19 cellular contexts compared by ENCODE assay signal in the genomic region with DNA sequence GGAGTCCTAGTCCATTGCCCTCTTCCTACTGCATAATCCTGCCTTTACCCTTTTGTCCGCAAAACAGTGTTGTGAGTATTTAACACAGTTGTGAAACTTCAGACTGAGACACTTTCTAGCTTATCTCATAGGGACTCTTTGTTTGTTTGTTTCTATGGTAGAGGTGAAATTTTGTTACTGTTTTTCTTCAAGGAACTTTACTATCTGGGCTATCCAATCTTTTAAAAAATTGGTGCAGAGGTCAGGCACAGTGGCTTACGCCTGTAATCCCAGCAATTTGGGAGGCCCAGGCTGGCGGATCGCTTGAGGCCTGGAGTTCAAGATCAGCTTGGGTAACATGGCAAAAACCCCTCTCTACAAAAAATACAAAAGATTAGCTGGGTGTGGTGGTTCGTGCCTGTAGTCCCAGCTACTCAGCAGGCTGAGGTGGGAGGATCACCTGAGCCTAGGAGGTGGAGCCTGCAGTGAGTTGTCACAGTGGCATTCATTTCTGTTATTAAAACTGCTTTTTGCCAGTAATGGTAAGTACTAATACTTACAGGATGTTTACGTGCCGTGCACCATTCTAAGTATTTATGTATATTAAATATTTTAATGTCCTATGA. TPM values are rescaled to one million over a fixed set of nuclear protein-coding genes. Genes with fewer than 3 reads are reported as not detected.
DNase-seq lines count a peak whose midpoint lies in the region; ATAC-seq and TF ChIP-seq lines count a peak whose summit lies in the region.
"Had no signal": no experiment of that assay in that cellular context is flagged by ENCODE, and none has a peak within 500 bp of the region (broad histone marks: within the 10 kb centered on the region; RNA-seq: fewer than 3 reads in every experiment).

No MANE protein-coding gene starts in this region.

- H3K4me3 ChIP-seq in cardiac muscle cell: no peak overlapping the region
- H3K4me3 ChIP-seq in adipocyte (ENCODE audit: low read length): no peak overlapping the region
- H3K4me3 ChIP-seq in hepatocyte: no peak overlapping the region
- no peak overlapping the region for H3K4me3 ChIP-seq in urinary bladder (ENCODE audit: low read depth, low read length)
- no peak overlapping the region for H3K4me3 ChIP-seq in psoas muscle
- H3K4me3 ChIP-seq: A549, GM12878 had no signal

- 86% methylated on average over 7 of the region's 7 CpGs for WGBS in hepatocyte (ENCODE audit: low lambda C conversion rate, missing lambda C conversion rate)
- WGBS in urinary bladder: 87% methylated on average over 7 of the region's 7 CpGs
- WGBS in psoas muscle, 3 donors: 92 to 95% (median 93%) methylated on average over 7 of the region's 7 CpGs

- peak overlapping the region; percentile 17 for H3K27ac ChIP-seq in cardiac muscle cell
- H3K27ac ChIP-seq in hepatocyte: peak overlapping the region; percentile 49
- H3K27ac ChIP-seq in urinary bladder (ENCODE audit: low read depth): peak overlapping the region; percentile 16
- H3K27ac ChIP-seq in psoas muscle: no peak overlapping the region
- H3K27ac ChIP-seq: A549 had no signal

- no peaks in the 10 kb centered on the region for H3K9me3 ChIP-seq in cardiac muscle cell (ENCODE audit: low read depth)
- no peaks in the 10 kb centered on the region for H3K9me3 ChIP-seq in adipocyte (ENCODE audit: control insufficient read depth, low read length)
- H3K9me3 ChIP-seq in hepatocyte (ENCODE audit: low read depth): no peaks in the 10 kb centered on the region
- H3K9me3 ChIP-seq in psoas muscle: no peaks in the 10 kb centered on the region
- H3K9me3 ChIP-seq: A549 had no signal

- TF ChIP-seq CTCF in cardiac muscle cell (IDR thresholded peaks at IDR 0.05; ENCODE audit: low read depth, low read length) (no peak), hepatocyte (IDR thresholded peaks at IDR 0.05; ENCODE audit: poor library complexity) (no peak), psoas muscle (IDR thresholded peaks at IDR 0.05) (no peak)

- peak overlapping the region; percentile 28 for H3K9ac ChIP-seq in adipocyte (ENCODE audit: low read length)

- no peak for ATAC-seq in Right ventricle myocardium inferior
- ATAC-seq in psoas muscle: no peak
- no peak for ATAC-seq in HG02981 (IDR thresholded peaks at IDR 0.05; ENCODE audit: unreplicated experiment)
- no peak for ATAC-seq in GM21619 (IDR thresholded peaks at IDR 0.05; ENCODE audit: unreplicated experiment)
- ATAC-seq: A549, GM12878, SK-N-SH treated with all-trans-retinoic acid at 6 μM for 48 hours had no signal

- H2AFZ ChIP-seq in hepatocyte: no peak overlapping the region

- H4K20me1 ChIP-seq in hepatocyte (ENCODE audit: insufficient read depth, poor library complexity, severe bottlenecking): no peaks in the 10 kb centered on the region

- H3K4me1 ChIP-seq in cardiac muscle cell (ENCODE audit: low read depth) (no peaks in the 10 kb centered on the region), adipocyte (ENCODE audit: control insufficient read depth, insufficient read depth, low read length) (peaks cover 3% of the 10 kb centered on the region), hepatocyte (ENCODE audit: insufficient read depth) (no peaks in the 10 kb centered on the region), urinary bladder (ENCODE audit: insufficient read depth) (no peaks in the 10 kb centered on the region), psoas muscle (no peaks in the 10 kb centered on the region)

- H3K27me3 ChIP-seq in cardiac muscle cell (no peaks in the 10 kb centered on the region), adipocyte (replicated peaks; ENCODE audit: control insufficient read depth, insufficient read depth, low read length) (no peaks in the 10 kb centered on the region), hepatocyte (no peaks in the 10 kb centered on the region), psoas muscle (ENCODE audit: insufficient read depth in 3 of 3, low read length in 2 of 3) (no peaks in the 10 kb centered on the region)

- H3K4me2 ChIP-seq in hepatocyte: no peak overlapping the region
- H3K4me2 ChIP-seq: A549 had no signal

- no peaks in the 10 kb centered on the region for H3K9me2 ChIP-seq in hepatocyte (replicated peaks; ENCODE audit: insufficient read depth)

- H3K36me3 ChIP-seq in cardiac muscle cell (peaks cover 63% of the 10 kb centered on the region), adipocyte (ENCODE audit: control insufficient read depth, insufficient read depth, low read length, severe bottlenecking) (peaks cover 31% of the 10 kb centered on the region), hepatocyte (replicated peaks; ENCODE audit: insufficient read depth, low read depth) (no peaks in the 10 kb centered on the region), urinary bladder (ENCODE audit: insufficient read depth) (no peaks in the 10 kb centered on the region), psoas muscle (ENCODE audit: insufficient read depth in 1 of 2, low read depth in 1 of 2) (peaks cover 3 to 96% of the 10 kb centered on the region in 2 donors)

- intact Hi-C loops in Right ventricle myocardium inferior (cut with DNase I) (no loop called here), psoas muscle (cut with DNase I) (no loop called here)

- DNase-seq in cardiac muscle cell (ENCODE audit: low read depth in 1 of 2, low spot score in 1 of 2): no peak
- no peak for DNase-seq in Right ventricle myocardium inferior (ENCODE audit: missing footprints)
- no peak for DNase-seq in adipocyte (ENCODE audit: low read depth)
- DNase-seq in hepatocyte (ENCODE audit: low spot score): no peak
- DNase-seq in psoas muscle: no peak
- DNase-seq: C1 segment of cervical spinal cord, GDM1, GOT3, KG1, NCI-H1436 treated with DMSO at 0.1 percent for 48 hours, NCI-H2029 treated with DMSO at 0.1 percent for 48 hours, NCI-H510A treated with DMSO at 0.1 percent for 48 hours, SHP77 had no signal

- no peaks in the 10 kb centered on the region for H3K79me2 ChIP-seq in hepatocyte

RNA-seq across cellular contexts. Expression of a gene that starts 18.8 kb away (rescaled TPM):
- 20.6 and 46.5 TPM in 2 replicates for total RNA-seq in cardiac muscle cell
- polyA plus RNA-seq in cardiac muscle cell: 13.2 and 22.8 TPM in 2 replicates
- 4.3 TPM for total RNA-seq in Right ventricle myocardium inferior
- 18.1 and 22.5 TPM in 2 replicates for total RNA-seq in hepatocyte
- 17.9 and 18.8 TPM in 2 replicates for polyA plus RNA-seq in hepatocyte
- 26.8 TPM for total RNA-seq in urinary bladder
- 11.2 TPM for polyA plus RNA-seq in urinary bladder
- 1 to 10 TPM; 3.0 to 4.1 (median 3.1) TPM for total RNA-seq in psoas muscle
- polyA plus RNA-seq in psoas muscle: 1 to 10 TPM; 1.3 to 2.9 (median 2.0) TPM

RNA-seq across cellular contexts. Expression of a gene that starts 45.5 kb away (rescaled TPM):
- total RNA-seq in cardiac muscle cell: 113 and 128 TPM in 2 replicates
- polyA plus RNA-seq in cardiac muscle cell: 86.7 and 96.7 TPM in 2 replicates
- 58.3 TPM for total RNA-seq in Right ventricle myocardium inferior
- 43.1 and 58.4 TPM in 2 replicates for total RNA-seq in hepatocyte
- 65.5 and 66.3 TPM in 2 replicates for polyA plus RNA-seq in hepatocyte
- 39.6 TPM for total RNA-seq in urinary bladder
- polyA plus RNA-seq in urinary bladder: 49.4 TPM
- 100 to 1,000 TPM in 1 of 4 donors, 10 to 100 TPM in 3; 78.7 to 113 (median 90.2) TPM for total RNA-seq in psoas muscle
- 100 to 1,000 TPM in 1 of 3 donors, 10 to 100 TPM in 2; 75.9 to 215 (median 83.3) TPM for polyA plus RNA-seq in psoas muscle
